Comparison of ENCODE assay signal across 8 cellular contexts in genomic region chr19:40445006-40445312, GRCh38. TPM values are rescaled to one million over a fixed set of nuclear protein-coding genes. Genes with fewer than 3 reads are reported as not detected.
DNase-seq lines count a peak whose midpoint lies in the region; ATAC-seq and TF ChIP-seq lines count a peak whose summit lies in the region.

No MANE protein-coding gene starts in this region.

- H3K4me1 ChIP-seq in heart right ventricle (peaks cover 10 to 35% (median 27%) of the 10 kb centered on the region in 9 donors), mesendoderm (ENCODE audit: control insufficient read depth, low read depth, low read length) (no peaks in the 10 kb centered on the region), urinary bladder (ENCODE audit: insufficient read depth) (no peaks in the 10 kb centered on the region)

- H3K23ac ChIP-seq in mesendoderm (ENCODE audit: low read length): no peak overlapping the region

- H3K79me2 ChIP-seq in mesendoderm (ENCODE audit: control insufficient read depth, insufficient read depth, low read length): peaks cover 23% of the 10 kb centered on the region

- peak overlapping the region in 9 of 10 donors; percentile 95 to 100 (median 97) for H3K27ac ChIP-seq in heart right ventricle
- peak overlapping the region; percentile 85 for H3K27ac ChIP-seq in brain microvascular endothelial cell
- H3K27ac ChIP-seq in mesendoderm (ENCODE audit: low read depth, low read length): no peak overlapping the region
- peak overlapping the region; percentile 76 for H3K27ac ChIP-seq in urinary bladder (ENCODE audit: low read depth)

- no peak overlapping the region for H3K18ac ChIP-seq in mesendoderm (ENCODE audit: low read length)

- WGBS in heart right ventricle, 2 donors: 39 to 43% methylated on average over 9 of the region's 9 CpGs
- WGBS in mesendoderm (ENCODE audit: extremely low coverage, insufficient coverage, low lambda C conversion rate): no CpG with 5 or more reads among the region's 9 CpGs
- 32% methylated on average over 9 of the region's 9 CpGs for WGBS in urinary bladder

- no peak overlapping the region for H4K5ac ChIP-seq in mesendoderm (ENCODE audit: low read length)

- intact Hi-C loops in heart right ventricle (cut with DNase I): loop anchor here in 3 of 10 donors (2.0 to 10.0 kb wide), 2 partner anchors 20 to 100 kb away; partner anchors contain the start of genes C19orf47 (in 2 of the 3), PLD3 (in 2 of the 3) and BLVRB (in 1 of the 3)
- intact Hi-C loops in left ventricle myocardium superior (cut with micrococcal nuclease): no loop called here
- intact Hi-C loops in sciatic nerve (cut with DNase I): no loop called here

- H3K36me3 ChIP-seq in heart right ventricle (peaks cover 0 to 58% (median 34%) of the 10 kb centered on the region in 9 donors), brain microvascular endothelial cell (replicated peaks) (peaks cover 24% of the 10 kb centered on the region), mesendoderm (ENCODE audit: control insufficient read depth, insufficient read depth, low read length) (peaks cover 2% of the 10 kb centered on the region), urinary bladder (ENCODE audit: insufficient read depth) (peaks cover 5% of the 10 kb centered on the region)

- DNase-seq in heart right ventricle: no peak
- no peak for DNase-seq in left ventricle myocardium superior
- DNase-seq in brain microvascular endothelial cell: no peak
- DNase-seq in mesendoderm: no peak
- no peak for DNase-seq in COLO668 (lab: John Stamatoyannopoulos, UW; ENCODE audit: unreplicated experiment)
- no peak for DNase-seq in activated CD4-positive, CD25-positive, alpha-beta regulatory T cell (lab: John Stamatoyannopoulos, UW)
- no peak for DNase-seq in sciatic nerve (ENCODE audit: low spot score)

- no peak overlapping the region for H2BK5ac ChIP-seq in mesendoderm (ENCODE audit: low read length)

- H3K56ac ChIP-seq in mesendoderm (ENCODE audit: low read length): peak overlapping the region; percentile 75

- peak overlapping the region; percentile 29 for H3K4me2 ChIP-seq in mesendoderm (ENCODE audit: low read length)

- TF ChIP-seq CTCF in heart right ventricle (IDR thresholded peaks at IDR 0.05): no peak
- no peak for TF ChIP-seq CTCF in brain microvascular endothelial cell (IDR thresholded peaks at IDR 0.05; ENCODE audit: low read depth, low read length, missing control alignments)

- H3K9me3 ChIP-seq in heart right ventricle: no peaks in the 10 kb centered on the region

- H3K9ac ChIP-seq in mesendoderm (ENCODE audit: low read length): peak overlapping the region; percentile 58

- peak overlapping the region; percentile 39 for H3K4ac ChIP-seq in mesendoderm (ENCODE audit: low read depth, low read length)

- H3K4me3 ChIP-seq in heart right ventricle (peak overlapping the region in 9 of 10 donors; percentile 70 to 96 (median 85)), brain microvascular endothelial cell (ENCODE audit: low read depth, low read length) (peak overlapping the region; percentile 98), mesendoderm (ENCODE audit: low read length) (no peak overlapping the region), urinary bladder (ENCODE audit: low read depth, low read length) (peak overlapping the region; percentile 82)

- in situ Hi-C loops in brain microvascular endothelial cell (cut with HindIII; ENCODE audit: low pct_ligation_motif_present, low sequenced_read_pairs): no loop called here

- no peak overlapping the region for H2AK5ac ChIP-seq in mesendoderm (ENCODE audit: low read length)

- peaks cover 11% of the 10 kb centered on the region for H3K79me1 ChIP-seq in mesendoderm (ENCODE audit: low read length)

- no peak overlapping the region for H4K8ac ChIP-seq in mesendoderm (ENCODE audit: low read depth, low read length)

- H3K27me3 ChIP-seq in heart right ventricle (no peaks in the 10 kb centered on the region), brain microvascular endothelial cell (replicated peaks) (no peaks in the 10 kb centered on the region), mesendoderm (ENCODE audit: insufficient read depth, low read length, poor library complexity) (no peaks in the 10 kb centered on the region)

- H2BK120ac ChIP-seq in mesendoderm (ENCODE audit: low read depth, low read length): no peak overlapping the region

- ATAC-seq in heart right ventricle: no peak
- ATAC-seq in left ventricle myocardium superior: no peak
- no peak for ATAC-seq in sciatic nerve

- H2BK15ac ChIP-seq in mesendoderm (replicated peaks; ENCODE audit: low read depth): no peak overlapping the region

RNA-seq across cellular contexts. Expression of gene SERTAD3, which starts 0.8 kb away (rescaled TPM):
- total RNA-seq in heart right ventricle (10 to 100 TPM; 19.4 to 37.5 (median 27.4) TPM), left ventricle myocardium superior (23.4 TPM), urinary bladder (32.2 TPM), sciatic nerve (47.2 TPM)
- polyA plus RNA-seq in heart right ventricle (10 to 100 TPM; 35.3 to 35.6 TPM), urinary bladder (43.8 TPM)
- 8.4 TPM for polyA plus RNA-seq in mesendoderm (2013, experiment 1 of 2)
- polyA plus RNA-seq in mesendoderm (2013, experiment 2 of 2): 8.1 TPM

RNA-seq across cellular contexts. Expression of gene SERTAD1, which starts 19.2 kb away (rescaled TPM):
- total RNA-seq in heart right ventricle (10 to 100 TPM in 3 of 10 donors, 1 to 10 TPM in 7; 6.3 to 16.8 (median 8.4) TPM), left ventricle myocardium superior (8.9 TPM), urinary bladder (6.8 TPM), sciatic nerve (18.0 TPM)
- polyA plus RNA-seq in heart right ventricle (10 to 100 TPM; 13.4 to 35.8 TPM), urinary bladder (24.5 TPM)
- polyA plus RNA-seq in mesendoderm (2013, experiment 1 of 2): 2.3 TPM
- 2.5 TPM for polyA plus RNA-seq in mesendoderm (2013, experiment 2 of 2)

RNA-seq across cellular contexts. Expression of gene BLVRB, which starts 20.6 kb away (rescaled TPM):
- total RNA-seq in heart right ventricle (100 to 1,000 TPM in 3 of 10 donors, 10 to 100 TPM in 7; 70.9 to 144 (median 91.4) TPM), left ventricle myocardium superior (120 TPM), urinary bladder (48.2 TPM), sciatic nerve (83.8 TPM)
- polyA plus RNA-seq in heart right ventricle (100 to 1,000 TPM in 1 of 2 donors, 10 to 100 TPM in 1; 95.8 to 213 TPM), urinary bladder (200 TPM)
- 19.8 TPM for polyA plus RNA-seq in mesendoderm (2013, experiment 1 of 2)
- polyA plus RNA-seq in mesendoderm (2013, experiment 2 of 2): 20.7 TPM

RNA-seq across cellular contexts. Expression of gene SPTBN4, which starts 21.8 kb away (rescaled TPM):
- total RNA-seq in heart right ventricle (1 to 10 TPM; 3.0 to 6.6 (median 4.9) TPM), left ventricle myocardium superior (4.8 TPM), urinary bladder (1.7 TPM), sciatic nerve (20.9 TPM)
- polyA plus RNA-seq in heart right ventricle (10 to 100 TPM in 1 of 2 donors, 1 to 10 TPM in 1; 3.2 to 13.8 TPM), urinary bladder (3.8 TPM)
- polyA plus RNA-seq in mesendoderm (2013, experiment 1 of 2): 0.25 TPM
- 0.22 TPM for polyA plus RNA-seq in mesendoderm (2013, experiment 2 of 2)

RNA-seq across cellular contexts. Expression of gene PRX, which starts 31.8 kb away (rescaled TPM):
- 1 to 10 TPM; 1.7 to 3.8 (median 2.7) TPM for total RNA-seq in heart right ventricle
- 1 to 10 TPM; 2.4 to 2.7 TPM for polyA plus RNA-seq in heart right ventricle
- 4.1 TPM for total RNA-seq in left ventricle myocardium superior
- polyA plus RNA-seq in mesendoderm (2013, experiment 1 of 2): 1.1 TPM
- 1.5 TPM for polyA plus RNA-seq in mesendoderm (2013, experiment 2 of 2)
- total RNA-seq in urinary bladder: 3.2 TPM
- polyA plus RNA-seq in urinary bladder: 6.7 TPM
- total RNA-seq in sciatic nerve: 801 TPM
